In genomic region chr2:97952357-97952756, GRCh38 we compare ENCODE assay signal across 12 cellular contexts.
"Had no signal": no experiment of that assay in that cellular context is flagged by ENCODE, and none has a peak within 500 bp of the region (broad histone marks: within the 10 kb centered on the region; RNA-seq: fewer than 3 reads in every experiment).

No MANE protein-coding gene starts in this region.

- H3K27ac Mint-ChIP-seq: activated naive CD8-positive, alpha-beta T cell; activated T-helper 1 cell treated with anti-CD3 and anti-CD28 coated beads, Interleukin-12 subunit alpha, Interleukin-12 subunit beta, Interleukin-2, Interleukin-4 antibody, amounts not matched to agents 30 ng/mL and 10 ng/mL and 1 ng/mL, durations not matched to agents 14 hours and 24 hours and 36 hours; stimulated activated naive CD8-positive, alpha-beta T cell treated with anti-CD3 and anti-CD28 coated beads, Interleukin-15, Interleukin-2, amounts not matched to agents 100 ng/mL and 50 ng/mL, for 24 hours; type B pancreatic cell had no signal

- H3K9me3 Mint-ChIP-seq: activated T-helper 1 cell treated with anti-CD3 and anti-CD28 coated beads, Interleukin-12 subunit alpha, Interleukin-12 subunit beta, Interleukin-2, Interleukin-4 antibody, amounts not matched to agents 30 ng/mL and 10 ng/mL and 1 ng/mL, durations not matched to agents 14 hours and 24 hours and 36 hours; stimulated activated naive CD8-positive, alpha-beta T cell treated with anti-CD3 and anti-CD28 coated beads, Interleukin-15, Interleukin-2, amounts not matched to agents 100 ng/mL and 50 ng/mL, for 24 hours had no signal

- H3K27me3 Mint-ChIP-seq: activated naive CD8-positive, alpha-beta T cell; effector memory CD8-positive, alpha-beta T cell; progenitor cell of endocrine pancreas; stimulated activated naive CD8-positive, alpha-beta T cell treated with anti-CD3 and anti-CD28 coated beads, Interleukin-15, Interleukin-2, amounts not matched to agents 100 ng/mL and 50 ng/mL, for 24 hours; type B pancreatic cell had no signal

- H3K4me3 Mint-ChIP-seq: activated naive CD8-positive, alpha-beta T cell; activated T-helper 1 cell treated with anti-CD3 and anti-CD28 coated beads, Interleukin-12 subunit alpha, Interleukin-12 subunit beta, Interleukin-2, Interleukin-4 antibody, amounts not matched to agents 30 ng/mL and 10 ng/mL and 1 ng/mL, durations not matched to agents 14 hours and 24 hours and 36 hours; effector memory CD8-positive, alpha-beta T cell; neural crest cell; stimulated activated naive CD8-positive, alpha-beta T cell treated with anti-CD3 and anti-CD28 coated beads, Interleukin-15, Interleukin-2, amounts not matched to agents 100 ng/mL and 50 ng/mL, for 24 hours; type B pancreatic cell had no signal

- ATAC-seq: effector memory CD8-positive, alpha-beta T cell had no signal

- DNase-seq: activated CD4-positive, CD25-positive, alpha-beta regulatory T cell treated with anti-CD3 and anti-CD28 coated beads, Interleukin-2, amount 50 U/mL, for 72 hours; activated T-cell treated with anti-CD3 and anti-CD28 coated beads for 4 hours; effector memory CD8-positive, alpha-beta T cell; midbrain; stimulated activated CD4-positive, alpha-beta T cell treated with anti-CD3 and anti-CD28 coated beads, Interleukin-2, amount 100 ng/mL, for 24 hours; T1000 had no signal
